In genomic region chr2:180578441-180578840, GRCh38 we compare ENCODE assay signal across 25 cellular contexts.
"Had no signal": no experiment of that assay in that cellular context is flagged by ENCODE, and none has a peak within 500 bp of the region (broad histone marks: within the 10 kb centered on the region; RNA-seq: fewer than 3 reads in every experiment).

No MANE protein-coding gene starts in this region.

- H3K27ac Mint-ChIP-seq: immature natural killer cell; nephron; stimulated activated effector memory CD8-positive, alpha-beta T cell treated with anti-CD3 and anti-CD28 coated beads, Interleukin-12 subunit alpha, Interleukin-12 subunit beta, amount 100 ng/mL, for 72 hours; stimulated activated naive CD8-positive, alpha-beta T cell treated with anti-CD3 and anti-CD28 coated beads, Interleukin-15, Interleukin-2, amounts not matched to agents 100 ng/mL and 50 ng/mL, for 24 hours; type B pancreatic cell had no signal

- DNase-seq: hypothalamus; immature natural killer cell; left ventricle myocardium inferior; mesenchymal stem cell; naive thymus-derived CD8-positive, alpha-beta T cell; nucleus accumbens; pancreas; posterior cingulate gyrus; retina; right cardiac atrium; spleen; stimulated activated CD4-positive, alpha-beta T cell treated with anti-CD3 and anti-CD28 coated beads, Interleukin-4, amount 100 ng/mL, for 24 hours; stimulated activated naive CD4-positive, alpha-beta T cell; tibial artery; uterus had no signal

- H3K27me3 ChIP-seq: pancreas, spleen, suprapubic skin, tibial artery, uterus had no signal

- H3K9me3 ChIP-seq: left ventricle myocardium inferior, pancreas, prostate gland, spleen, suprapubic skin, thoracic aorta, tibial artery, uterus had no signal

- H3K4me3 ChIP-seq: left ventricle myocardium inferior, pancreas, prostate gland, skin epidermis, spleen, suprapubic skin, thoracic aorta, tibial artery, uterus had no signal

- H3K9me3 Mint-ChIP-seq: immature natural killer cell; nephron; neural crest cell; stimulated activated effector memory CD8-positive, alpha-beta T cell treated with anti-CD3 and anti-CD28 coated beads, Interleukin-12 subunit alpha, Interleukin-12 subunit beta, amount 100 ng/mL, for 72 hours; stimulated activated naive CD8-positive, alpha-beta T cell treated with anti-CD3 and anti-CD28 coated beads, Interleukin-15, Interleukin-2, amounts not matched to agents 100 ng/mL and 50 ng/mL, for 24 hours; type B pancreatic cell had no signal

- H3K4me3 Mint-ChIP-seq: immature natural killer cell; naive thymus-derived CD8-positive, alpha-beta T cell; nephron; neural crest cell; stimulated activated effector memory CD8-positive, alpha-beta T cell treated with anti-CD3 and anti-CD28 coated beads, Interleukin-12 subunit alpha, Interleukin-12 subunit beta, amount 100 ng/mL, for 72 hours; stimulated activated naive CD8-positive, alpha-beta T cell treated with anti-CD3 and anti-CD28 coated beads, Interleukin-15, Interleukin-2, amounts not matched to agents 100 ng/mL and 50 ng/mL, for 24 hours; type B pancreatic cell had no signal

- H3K4me1 ChIP-seq: left ventricle myocardium inferior, pancreas, prostate gland, spleen, suprapubic skin, tibial artery, uterus had no signal

- ATAC-seq: naive thymus-derived CD8-positive, alpha-beta T cell; pancreas; right cardiac atrium; sciatic nerve; stimulated activated effector memory CD8-positive, alpha-beta T cell treated with anti-CD3 and anti-CD28 coated beads, Interleukin-12 subunit alpha, Interleukin-12 subunit beta, amount 100 ng/mL, for 72 hours had no signal

- H3K36me3 ChIP-seq: left ventricle myocardium inferior, pancreas, prostate gland, spleen, suprapubic skin, thoracic aorta, tibial artery, uterus had no signal

- H3K27ac ChIP-seq: left ventricle myocardium inferior, pancreas, prostate gland, skin epidermis, spleen, suprapubic skin, thoracic aorta, tibial artery, uterus had no signal

- H3K36me3 Mint-ChIP-seq: immature natural killer cell; naive thymus-derived CD8-positive, alpha-beta T cell; stimulated activated effector memory CD8-positive, alpha-beta T cell treated with anti-CD3 and anti-CD28 coated beads, Interleukin-12 subunit alpha, Interleukin-12 subunit beta, amount 100 ng/mL, for 72 hours; type B pancreatic cell had no signal

- H3K4me1 Mint-ChIP-seq: immature natural killer cell; naive thymus-derived CD8-positive, alpha-beta T cell; nephron; neural crest cell; stimulated activated effector memory CD8-positive, alpha-beta T cell treated with anti-CD3 and anti-CD28 coated beads, Interleukin-12 subunit alpha, Interleukin-12 subunit beta, amount 100 ng/mL, for 72 hours had no signal

- H3K27me3 Mint-ChIP-seq: type B pancreatic cell had no signal
